ENCODE assay signal across 32 cellular contexts in genomic region chr3:81307221-81307620, GRCh38.
"Had no signal": no experiment of that assay in that cellular context is flagged by ENCODE, and none has a peak within 500 bp of the region (broad histone marks: within the 10 kb centered on the region; RNA-seq: fewer than 3 reads in every experiment).

No MANE protein-coding gene starts in this region.

- ATAC-seq: left colon; mucosa of descending colon; naive thymus-derived CD4-positive, alpha-beta T cell; natural killer cell treated with Interleukin-12 subunit alpha and Interleukin-12 subunit beta and Interleukin-15 and Interleukin-18, amount 100 ng/mL, for 72 hours; pancreas; right cardiac atrium; sciatic nerve; stimulated activated naive B cell treated with anti-CD40 and anti-IgM and Interleukin-4, amounts not matched to agents 10 μg/mL and 1 μg/mL and 100 μg/mL, for 72 hours; stimulated activated naive CD8-positive, alpha-beta T cell treated with anti-CD3 and anti-CD28 coated beads, Interleukin-15, Interleukin-2, amounts not matched to agents 100 U/mL and 50 U/mL, for 24 hours; upper lobe of right lung had no signal

- H3K4me3 Mint-ChIP-seq: immature natural killer cell; naive thymus-derived CD4-positive, alpha-beta T cell; natural killer cell treated with Interleukin-12 subunit alpha and Interleukin-12 subunit beta and Interleukin-15 and Interleukin-18, amount 100 ng/mL, for 72 hours; neural crest cell; stimulated activated naive B cell treated with anti-CD40 and anti-IgM and Interleukin-4, amounts not matched to agents 10 μg/mL and 1 μg/mL and 100 μg/mL, for 72 hours had no signal

- H3K27me3 Mint-ChIP-seq: naive thymus-derived CD4-positive, alpha-beta T cell; natural killer cell treated with Interleukin-12 subunit alpha and Interleukin-12 subunit beta and Interleukin-15 and Interleukin-18, amount 100 ng/mL, for 72 hours; stimulated activated naive B cell treated with anti-CD40 and anti-IgM and Interleukin-4, amounts not matched to agents 10 μg/mL and 1 μg/mL and 100 μg/mL, for 72 hours had no signal

- H3K27ac ChIP-seq: left ventricle myocardium inferior, pancreas, prostate gland, skin epidermis, stomach, suprapubic skin, thoracic aorta, tibial artery, upper lobe of right lung had no signal

- H3K4me3 ChIP-seq: left ventricle myocardium inferior, lung, mucosa of descending colon, pancreas, prostate gland, skin epidermis, stomach, suprapubic skin, thoracic aorta, tibial artery, upper lobe of right lung had no signal

- H3K4me1 ChIP-seq: left ventricle myocardium inferior, pancreas, prostate gland, stomach, suprapubic skin, tibial artery, upper lobe of right lung had no signal

- H3K9me3 ChIP-seq: left ventricle myocardium inferior, mucosa of descending colon, pancreas, prostate gland, stomach, suprapubic skin, thoracic aorta, tibial artery, upper lobe of right lung had no signal

- H3K36me3 ChIP-seq: left ventricle myocardium inferior, pancreas, prostate gland, stomach, suprapubic skin, thoracic aorta, tibial artery, upper lobe of right lung had no signal

- H3K4me1 Mint-ChIP-seq: immature natural killer cell; naive thymus-derived CD4-positive, alpha-beta T cell; neural crest cell; stimulated activated naive B cell treated with anti-CD40 and anti-IgM and Interleukin-4, amounts not matched to agents 10 μg/mL and 1 μg/mL and 100 μg/mL, for 72 hours had no signal

- H3K9me3 Mint-ChIP-seq: naive thymus-derived CD4-positive, alpha-beta T cell; natural killer cell treated with Interleukin-12 subunit alpha and Interleukin-12 subunit beta and Interleukin-15 and Interleukin-18, amount 100 ng/mL, for 72 hours; neural crest cell; stimulated activated naive B cell treated with anti-CD40 and anti-IgM and Interleukin-4, amounts not matched to agents 10 μg/mL and 1 μg/mL and 100 μg/mL, for 72 hours had no signal

- DNase-seq: hypothalamus; immature natural killer cell; kidney; left colon; left ventricle myocardium inferior; mesendoderm; midbrain; mucosa of descending colon; naive thymus-derived CD4-positive, alpha-beta T cell; nucleus accumbens; pancreas; posterior cingulate gyrus; retina; right cardiac atrium; stimulated activated CD4-positive, alpha-beta T cell treated with anti-CD3 and anti-CD28 coated beads, Interleukin-12 subunit alpha, Interleukin-12 subunit beta, amount 100 ng/mL, for 4 hours; stimulated activated CD4-positive, alpha-beta T cell treated with anti-CD3 and anti-CD28 coated beads, Interleukin-15, amount 100 ng/mL, for 24 hours; stimulated activated CD4-positive, alpha-beta T cell treated with anti-CD3 and anti-CD28 coated beads, Interleukin-2, amount 100 ng/mL, for 24 hours; stimulated activated CD4-positive, alpha-beta T cell treated with anti-CD3 and anti-CD28 coated beads, Interleukin-4, amount 100 ng/mL, for 1 hour; stimulated activated naive B cell treated with anti-CD40 and anti-IgM and Interleukin-4, amounts not matched to agents 10 μg/mL and 1 μg/mL and 100 μg/mL, for 72 hours; stimulated activated naive CD8-positive, alpha-beta T cell treated with anti-CD3 and anti-CD28 coated beads, Interleukin-15, Interleukin-2, amounts not matched to agents 100 U/mL and 50 U/mL, for 24 hours; stomach; tibial artery; trophoblast cell; upper lobe of right lung had no signal

- H3K27me3 ChIP-seq: pancreas, stomach, suprapubic skin, tibial artery, upper lobe of right lung had no signal

- H3K36me3 Mint-ChIP-seq: immature natural killer cell; naive thymus-derived CD4-positive, alpha-beta T cell; natural killer cell treated with Interleukin-12 subunit alpha and Interleukin-12 subunit beta and Interleukin-15 and Interleukin-18, amount 100 ng/mL, for 72 hours; stimulated activated naive B cell treated with anti-CD40 and anti-IgM and Interleukin-4, amounts not matched to agents 10 μg/mL and 1 μg/mL and 100 μg/mL, for 72 hours had no signal

- H3K27ac Mint-ChIP-seq: immature natural killer cell; naive thymus-derived CD4-positive, alpha-beta T cell; natural killer cell treated with Interleukin-12 subunit alpha and Interleukin-12 subunit beta and Interleukin-15 and Interleukin-18, amount 100 ng/mL, for 72 hours; stimulated activated naive B cell treated with anti-CD40 and anti-IgM and Interleukin-4, amounts not matched to agents 10 μg/mL and 1 μg/mL and 100 μg/mL, for 72 hours had no signal
